In genomic region chr17:45833826-45834439, GRCh38 we compare ENCODE assay signal across 26 cellular contexts. TPM values are rescaled to one million over a fixed set of nuclear protein-coding genes. Genes with fewer than 3 reads are reported as not detected.
A peak's percentile ranks its signal among the peaks of the same experiment; 100 is the strongest.
DNase-seq lines count a peak whose midpoint lies in the region; ATAC-seq lines count a peak whose summit lies in the region.
"Had no signal": no experiment of that assay in that cellular context is flagged by ENCODE, and none has a peak within 500 bp of the region (broad histone marks: within the 10 kb centered on the region; RNA-seq: fewer than 3 reads in every experiment).

No MANE protein-coding gene starts in this region.

- DNase-seq in NCI-H82 (lab: John Stamatoyannopoulos, UW): peak; percentile 67
- DNase-seq in NCI-H82 treated with DMSO at 0.1 percent for 48 hours (lab: John Stamatoyannopoulos, UW; ENCODE audit: unreplicated experiment): no peak
- DNase-seq in NCI-H1092 (lab: John Stamatoyannopoulos, UW): peak; percentile 37
- DNase-seq in NCI-H2107 treated with DMSO at 0.1 percent for 48 hours (lab: John Stamatoyannopoulos, UW; ENCODE audit: unreplicated experiment): peak; percentile 28
- peak; percentile 53 for DNase-seq in cerebellum (ENCODE audit: low spot score)
- no peak for DNase-seq in NCI-H1694 treated with DMSO at 0.1 percent for 48 hours (lab: John Stamatoyannopoulos, UW)
- no peak for DNase-seq in activated CD4-positive, alpha-beta T cell treated with anti-CD3 and anti-CD28 coated beads for 48 hours
- DNase-seq: AML-193; C1 segment of cervical spinal cord; CD4-positive, alpha-beta memory T cell; COR-L47; DMS79 treated with DMSO at 0.1 percent for 48 hours; GF-D8; MM.1S; NCI-H146; NCI-H2029; NCI-H446 treated with DMSO at 0.1 percent for 48 hours; PC-9; Right ventricle myocardium superior; T-helper 9 cell had no signal

- ATAC-seq in GM21576 (IDR thresholded peaks at IDR 0.05; ENCODE audit: unreplicated experiment): no peak
- ATAC-seq: HCT116 had no signal

RNA-seq across cellular contexts. Expression of gene SPPL2C, which starts 10.7 kb away (rescaled TPM):
- total RNA-seq in cerebellum: 0.18 TPM
- total RNA-seq: CD4-positive, alpha-beta memory T cell; H4; PC-9; Right ventricle myocardium superior; RPMI7951; SJSA1; T-helper 1 cell treated with Interleukin-12 subunit alpha and Interleukin-12 subunit beta and Interleukin-4 antibody, amounts not matched to agents 30 ng/mL and 1 ng/mL, for 36 hours had no signal

RNA-seq across cellular contexts. Expression of gene CRHR1, which starts 49.8 kb away (rescaled TPM):
- 7.5 TPM for total RNA-seq in cerebellum
- total RNA-seq: CD4-positive, alpha-beta memory T cell; PC-9; Right ventricle myocardium superior; RPMI7951; SJSA1; T-helper 1 cell treated with Interleukin-12 subunit alpha and Interleukin-12 subunit beta and Interleukin-4 antibody, amounts not matched to agents 30 ng/mL and 1 ng/mL, for 36 hours had no signal

Comparison
In these comparisons a context has a peak if more than half of its experiments do, and no peak if none do; other contexts are left out.
1. DNase-seq: peak in NCI-H82 (single experiment), NCI-H1092 (single experiment), NCI-H2107 treated with DMSO at 0.1 percent for 48 hours (single experiment) and cerebellum (single experiment); none in NCI-H82 treated with DMSO at 0.1 percent for 48 hours (single experiment), NCI-H1694 treated with DMSO at 0.1 percent for 48 hours (single experiment) and activated CD4-positive, alpha-beta T cell treated with anti-CD3 and anti-CD28 coated beads for 48 hours (single experiment).